In genomic region chrX:2614911-2615310, GRCh38 we compare ENCODE assay signal across 1 cellular context.
TF ChIP-seq lines count a peak whose summit lies in the region.

No MANE protein-coding gene starts in this region.

TF ChIP-seq in K562, 482 proteins besides CTCF, POLR2A, EP300 and RAD21 (continued from another document and continues in another):
- TF ChIP-seq MGA (IDR thresholded peaks at IDR 0.05) (no peak), NR2C2 (CRISPR knock-in tag; IDR thresholded peaks at IDR 0.05) (no peak), NR2C2 (tag; IDR thresholded peaks at IDR 0.05) (peak; percentile 70), ZNF121 (CRISPR knock-in tag; conservative IDR thresholded peaks at IDR 0.05) (no peak), GATAD2B (IDR thresholded peaks at IDR 0.05; ENCODE audit: borderline replicate concordance) (no peak), JUND (IDR thresholded peaks at IDR 0.05; ENCODE audit: borderline replicate concordance, low read depth, low read length) (0 out of 2 replicates have a peak, but pooled peaks have one; percentile 2), JUND (tag; IDR thresholded peaks at IDR 0.05; ENCODE audit: borderline replicate concordance, low read depth, low read length) (peak; percentile 54; the same call in 1 of the 3 replicates), EP400 (IDR thresholded peaks at IDR 0.05) (no peak), SMAD4 (CRISPR knock-in tag; conservative IDR thresholded peaks at IDR 0.05) (no peak), TCF3 (CRISPR knock-in tag; IDR thresholded peaks at IDR 0.05) (no peak), NBN (IDR thresholded peaks at IDR 0.05; ENCODE audit: low read depth) (no peak), ARID4B (CRISPR knock-in tag; IDR thresholded peaks at IDR 0.05) (no peak), ZNF232 (CRISPR knock-in tag; IDR thresholded peaks at IDR 0.05) (no peak), NR2C1 (IDR thresholded peaks at IDR 0.05) (peak; percentile 57), NR2C1 (tag; IDR thresholded peaks at IDR 0.05) (peak; percentile 35; the same call in 1 of the 2 replicates), OTX1 (CRISPR knock-in tag; IDR thresholded peaks at IDR 0.05) (no peak), TCFL5 (CRISPR knock-in tag; conservative IDR thresholded peaks at IDR 0.05) (no peak), JUN (IDR thresholded peaks at IDR 0.05; ENCODE audit: borderline replicate concordance, low read depth, low read length) (no peak), JUN (CRISPR knock-in tag; IDR thresholded peaks at IDR 0.05; ENCODE audit: borderline replicate concordance) (no peak), SIN3B (IDR thresholded peaks at IDR 0.05; ENCODE audit: low read depth) (no peak), GABPA (tag; conservative IDR thresholded peaks at IDR 0.05; ENCODE audit: low read depth) (peak; percentile 41; the same call in 1 of the 2 replicates), ZNF239 (CRISPR knock-in tag; IDR thresholded peaks at IDR 0.05) (no peak), CHCHD3 (CRISPR knock-in tag; IDR thresholded peaks at IDR 0.05) (no peak), DLX4 (CRISPR knock-in tag; IDR thresholded peaks at IDR 0.05) (no peak), SMARCA4 (IDR thresholded peaks at IDR 0.05) (0 out of 2 replicates have a peak, but pooled peaks have one; percentile 43), MEF2A (IDR thresholded peaks at IDR 0.05; ENCODE audit: control insufficient read depth, low read depth, low read length) (no peak), ZNF518B (CRISPR knock-in tag; IDR thresholded peaks at IDR 0.05) (no peak), PBX2 (CRISPR knock-in tag; IDR thresholded peaks at IDR 0.05; ENCODE audit: low read depth) (no peak), PBX2 (tag; conservative IDR thresholded peaks at IDR 0.05; ENCODE audit: low read depth) (peak; percentile 54), ZNF76 (CRISPR knock-in tag; IDR thresholded peaks at IDR 0.05; ENCODE audit: borderline replicate concordance) (no peak), CBX3 (IDR thresholded peaks at IDR 0.05; ENCODE audit: borderline replicate concordance in 1 of 2, low read length in 2 of 2) (peak in 1 of 2 experiments; percentile 29; a peak in 1 of 3 replicates), TAF15 (IDR thresholded peaks at IDR 0.05; ENCODE audit: low read depth, low read length) (no peak), SUPT5H (IDR thresholded peaks at IDR 0.05) (no peak), NKRF (IDR thresholded peaks at IDR 0.05; ENCODE audit: borderline replicate concordance) (no peak), SRSF1 (IDR thresholded peaks at IDR 0.05; ENCODE audit: low read depth, low read length) (no peak)
